Comparison of ENCODE assay signal across 9 cellular contexts in the genomic region with DNA sequence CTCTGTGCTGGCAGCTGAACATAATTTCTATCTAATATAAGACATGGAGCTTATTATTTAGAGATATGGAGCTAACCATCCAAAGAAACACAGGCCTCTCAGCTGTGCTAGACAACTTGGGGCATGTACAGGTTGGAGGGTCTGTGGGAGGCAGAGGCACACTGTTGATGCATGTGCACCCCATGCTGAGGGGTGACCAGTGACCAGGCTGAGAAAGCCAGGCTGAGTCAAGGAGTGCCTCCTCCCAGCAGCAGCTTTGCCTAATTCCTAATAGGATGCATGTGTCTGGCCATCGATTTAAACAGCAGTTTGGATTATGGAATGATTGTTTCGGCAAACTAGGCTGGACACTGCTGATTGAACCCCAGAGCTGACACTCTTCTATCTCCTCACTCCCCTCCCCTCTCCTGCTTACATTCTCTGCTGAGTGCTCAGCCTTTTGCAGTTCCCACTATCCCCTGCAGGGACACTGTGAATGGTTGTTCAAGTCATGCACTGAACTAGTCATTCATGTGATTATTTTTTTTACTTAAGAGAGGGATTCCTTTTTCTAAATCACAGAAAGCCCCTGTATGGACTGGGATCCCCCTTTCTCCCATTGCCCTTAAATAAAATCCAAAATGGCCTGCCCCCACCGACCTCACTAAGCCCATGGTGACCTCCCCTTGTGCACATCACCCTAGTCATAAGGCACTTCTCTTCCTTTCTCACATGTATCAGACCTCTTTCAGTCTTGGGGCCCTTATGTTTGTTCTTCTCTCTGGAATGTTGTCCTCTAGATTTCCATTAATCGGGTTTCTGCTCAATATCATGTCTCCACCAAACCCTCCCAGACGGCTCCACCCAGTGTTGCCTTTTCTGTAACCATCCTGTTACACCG.
DNase-seq lines count a peak whose midpoint lies in the region; ATAC-seq and TF ChIP-seq lines count a peak whose summit lies in the region.
"Had no signal": no experiment of that assay in that cellular context is flagged by ENCODE, and none has a peak within 500 bp of the region (broad histone marks: within the 10 kb centered on the region; RNA-seq: fewer than 3 reads in every experiment).

No MANE protein-coding gene starts in this region.

- no peaks in the 10 kb centered on the region for H3K9me3 Mint-ChIP-seq in GM23338
- H3K9me3 Mint-ChIP-seq: stimulated activated naive CD8-positive, alpha-beta T cell treated with anti-CD3 and anti-CD28 coated beads, Interleukin-15, Interleukin-2, amounts not matched to agents 100 ng/mL and 50 ng/mL, for 24 hours had no signal

- H3K36me3 ChIP-seq in GM23338 (ENCODE audit: insufficient read depth) (no peaks in the 10 kb centered on the region), WERI-Rb-1 (no peaks in the 10 kb centered on the region)

- no peaks in the 10 kb centered on the region for H3K36me3 Mint-ChIP-seq in GM23338 (ENCODE audit: low read depth)

- H3K4me2 ChIP-seq in GM23338, result no peak overlapping the region

- H2AFZ ChIP-seq in GM23338, result peak overlapping the region; percentile 56; the same call in 1 of the 2 replicates

- H3K9me3 ChIP-seq in WERI-Rb-1 (ENCODE audit: severe bottlenecking), result no peaks in the 10 kb centered on the region

- no peaks in the 10 kb centered on the region; the same call in 1 of the 2 replicates for H3K4me1 ChIP-seq in GM23338 (ENCODE audit: insufficient read depth)

- peaks cover 8% of the 10 kb centered on the region; the same call in 2 of the 3 replicates for H3K4me1 Mint-ChIP-seq in GM23338

- H3K9me2 ChIP-seq in GM23338 (ENCODE audit: insufficient read depth), result no peaks in the 10 kb centered on the region

- H3K27me3 ChIP-seq in GM23338 (ENCODE audit: insufficient read depth) (no peaks in the 10 kb centered on the region), WERI-Rb-1 (ENCODE audit: insufficient read depth, low read depth, severe bottlenecking) (no peaks in the 10 kb centered on the region)

- TF ChIP-seq CTCF in GM23338 (conservative IDR thresholded peaks at IDR 0.05; ENCODE audit: low read depth in 2 of 2) (peak; percentile 43 to 62), WERI-Rb-1 (IDR thresholded peaks at IDR 0.05; ENCODE audit: low read depth, low read length) (peak; percentile 69)

- H3K4me3 Mint-ChIP-seq in GM23338, result no peak overlapping the region; the same call in 2 of the 3 replicates
- H3K4me3 Mint-ChIP-seq: stimulated activated naive CD8-positive, alpha-beta T cell treated with anti-CD3 and anti-CD28 coated beads, Interleukin-15, Interleukin-2, amounts not matched to agents 100 ng/mL and 50 ng/mL, for 24 hours had no signal

- no peaks in the 10 kb centered on the region for H3F3A ChIP-seq in GM23338 (replicated peaks; ENCODE audit: low read depth)

- ATAC-seq in GM23338 (peak; percentile 97), GM19328 (IDR thresholded peaks at IDR 0.05; ENCODE audit: unreplicated experiment) (no peak)
- peak; percentile 59 for ATAC-seq in stimulated activated naive CD8-positive, alpha-beta T cell treated with anti-CD3 and anti-CD28 coated beads, Interleukin-15, Interleukin-2, amounts not matched to agents 100 U/mL and 50 U/mL, for 24 hours

- DNase-seq in DMS114 treated with DMSO at 0.1 percent for 48 hours (lab: John Stamatoyannopoulos, UW; ENCODE audit: unreplicated experiment) (peak; percentile 1), GM23338 (ENCODE audit: low spot score) (peak; percentile 71), WERI-Rb-1 (peak; percentile 70), foreskin melanocyte (peak; percentile 51), occipital lobe (lab: John Stamatoyannopoulos, UW) (no peak)
- peak; percentile 29 for DNase-seq in stimulated activated naive CD8-positive, alpha-beta T cell treated with anti-CD3 and anti-CD28 coated beads, Interleukin-15, Interleukin-2, amounts not matched to agents 100 U/mL and 50 U/mL, for 24 hours
- DNase-seq in activated CD4-positive, CD25-positive, alpha-beta regulatory T cell (lab: John Stamatoyannopoulos, UW), result no peak

- peaks cover 1% of the 10 kb centered on the region for H3K27me3 Mint-ChIP-seq in GM23338 (ENCODE audit: insufficient read depth, low read depth, poor library complexity)
- H3K27me3 Mint-ChIP-seq: stimulated activated naive CD8-positive, alpha-beta T cell treated with anti-CD3 and anti-CD28 coated beads, Interleukin-15, Interleukin-2, amounts not matched to agents 100 ng/mL and 50 ng/mL, for 24 hours had no signal

- H3K4me3 ChIP-seq in GM23338, result no peak overlapping the region
- no peak overlapping the region for H3K4me3 ChIP-seq in WERI-Rb-1 (ENCODE audit: low read depth, low read length)

- no peaks in the 10 kb centered on the region for H4K20me1 ChIP-seq in GM23338 (replicated peaks; ENCODE audit: insufficient read depth)

- no peaks in the 10 kb centered on the region for H3K79me2 ChIP-seq in GM23338 (replicated peaks; ENCODE audit: insufficient read depth)

- no peak overlapping the region; the same call in 1 of the 2 replicates for H3K27ac Mint-ChIP-seq in GM23338
- H3K27ac Mint-ChIP-seq: stimulated activated naive CD8-positive, alpha-beta T cell treated with anti-CD3 and anti-CD28 coated beads, Interleukin-15, Interleukin-2, amounts not matched to agents 100 ng/mL and 50 ng/mL, for 24 hours had no signal

- H3K27ac ChIP-seq in GM23338 (ENCODE audit: low read depth) (no peak overlapping the region), WERI-Rb-1 (no peak overlapping the region)

TF ChIP-seq in GM23338, 12 proteins besides CTCF, POLR2A, EP300 and RAD21 (continues in another document):
- TF ChIP-seq ZNF114 (CRISPR knock-in tag; IDR thresholded peaks at IDR 0.05), result no peak
- TF ChIP-seq, protein P1, sequence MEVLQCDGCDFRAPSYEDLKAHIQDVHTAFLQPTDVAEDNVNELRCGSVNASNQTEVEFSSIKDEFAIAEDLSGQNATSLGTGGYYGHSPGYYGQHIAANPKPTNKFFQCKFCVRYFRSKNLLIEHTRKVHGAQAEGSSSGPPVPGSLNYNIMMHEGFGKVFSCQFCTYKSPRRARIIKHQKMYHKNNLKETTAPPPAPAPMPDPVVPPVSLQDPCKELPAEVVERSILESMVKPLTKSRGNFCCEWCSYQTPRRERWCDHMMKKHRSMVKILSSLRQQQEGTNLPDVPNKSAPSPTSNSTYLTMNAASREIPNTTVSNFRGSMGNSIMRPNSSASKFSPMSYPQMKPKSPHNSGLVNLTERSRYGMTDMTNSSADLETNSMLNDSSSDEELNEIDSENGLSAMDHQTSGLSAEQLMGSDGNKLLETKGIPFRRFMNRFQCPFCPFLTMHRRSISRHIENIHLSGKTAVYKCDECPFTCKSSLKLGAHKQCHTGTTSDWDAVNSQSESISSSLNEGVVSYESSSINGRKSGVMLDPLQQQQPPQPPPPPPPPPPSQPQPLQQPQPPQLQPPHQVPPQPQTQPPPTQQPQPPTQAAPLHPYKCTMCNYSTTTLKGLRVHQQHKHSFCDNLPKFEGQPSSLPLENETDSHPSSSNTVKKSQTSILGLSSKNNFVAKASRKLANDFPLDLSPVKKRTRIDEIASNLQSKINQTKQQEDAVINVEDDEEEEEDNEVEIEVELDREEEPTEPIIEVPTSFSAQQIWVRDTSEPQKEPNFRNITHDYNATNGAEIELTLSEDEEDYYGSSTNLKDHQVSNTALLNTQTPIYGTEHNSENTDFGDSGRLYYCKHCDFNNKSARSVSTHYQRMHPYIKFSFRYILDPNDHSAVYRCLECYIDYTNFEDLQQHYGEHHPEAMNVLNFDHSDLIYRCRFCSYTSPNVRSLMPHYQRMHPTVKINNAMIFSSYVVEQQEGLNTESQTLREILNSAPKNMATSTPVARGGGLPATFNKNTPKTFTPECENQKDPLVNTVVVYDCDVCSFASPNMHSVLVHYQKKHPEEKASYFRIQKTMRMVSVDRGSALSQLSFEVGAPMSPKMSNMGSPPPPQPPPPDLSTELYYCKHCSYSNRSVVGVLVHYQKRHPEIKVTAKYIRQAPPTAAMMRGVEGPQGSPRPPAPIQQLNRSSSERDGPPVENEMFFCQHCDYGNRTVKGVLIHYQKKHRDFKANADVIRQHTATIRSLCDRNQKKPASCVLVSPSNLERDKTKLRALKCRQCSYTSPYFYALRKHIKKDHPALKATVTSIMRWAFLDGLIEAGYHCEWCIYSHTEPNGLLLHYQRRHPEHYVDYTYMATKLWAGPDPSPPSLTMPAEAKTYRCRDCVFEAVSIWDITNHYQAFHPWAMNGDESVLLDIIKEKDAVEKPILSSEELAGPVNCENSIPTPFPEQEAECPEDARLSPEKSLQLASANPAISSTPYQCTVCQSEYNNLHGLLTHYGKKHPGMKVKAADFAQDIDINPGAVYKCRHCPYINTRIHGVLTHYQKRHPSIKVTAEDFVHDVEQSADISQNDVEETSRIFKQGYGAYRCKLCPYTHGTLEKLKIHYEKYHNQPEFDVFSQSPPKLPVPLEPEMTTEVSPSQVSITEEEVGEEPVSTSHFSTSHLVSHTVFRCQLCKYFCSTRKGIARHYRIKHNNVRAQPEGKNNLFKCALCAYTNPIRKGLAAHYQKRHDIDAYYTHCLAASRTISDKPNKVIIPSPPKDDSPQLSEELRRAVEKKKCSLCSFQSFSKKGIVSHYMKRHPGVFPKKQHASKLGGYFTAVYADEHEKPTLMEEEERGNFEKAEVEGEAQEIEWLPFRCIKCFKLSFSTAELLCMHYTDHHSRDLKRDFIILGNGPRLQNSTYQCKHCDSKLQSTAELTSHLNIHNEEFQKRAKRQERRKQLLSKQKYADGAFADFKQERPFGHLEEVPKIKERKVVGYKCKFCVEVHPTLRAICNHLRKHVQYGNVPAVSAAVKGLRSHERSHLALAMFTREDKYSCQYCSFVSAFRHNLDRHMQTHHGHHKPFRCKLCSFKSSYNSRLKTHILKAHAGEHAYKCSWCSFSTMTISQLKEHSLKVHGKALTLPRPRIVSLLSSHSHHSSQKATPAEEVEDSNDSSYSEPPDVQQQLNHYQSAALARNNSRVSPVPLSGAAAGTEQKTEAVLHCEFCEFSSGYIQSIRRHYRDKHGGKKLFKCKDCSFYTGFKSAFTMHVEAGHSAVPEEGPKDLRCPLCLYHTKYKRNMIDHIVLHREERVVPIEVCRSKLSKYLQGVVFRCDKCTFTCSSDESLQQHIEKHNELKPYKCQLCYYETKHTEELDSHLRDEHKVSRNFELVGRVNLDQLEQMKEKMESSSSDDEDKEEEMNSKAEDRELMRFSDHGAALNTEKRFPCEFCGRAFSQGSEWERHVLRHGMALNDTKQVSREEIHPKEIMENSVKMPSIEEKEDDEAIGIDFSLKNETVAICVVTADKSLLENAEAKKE (CRISPR knock-in tag; IDR thresholded peaks at IDR 0.05), result no peak

Comparison
In these comparisons a context has a peak if more than half of its experiments do, and no peak if none do; other contexts are left out.
1. DNase-seq: peak in DMS114 treated with DMSO at 0.1 percent for 48 hours (single experiment), GM23338 (single experiment), WERI-Rb-1 (single experiment), foreskin melanocyte (single experiment) and stimulated activated naive CD8-positive, alpha-beta T cell treated with anti-CD3 and anti-CD28 coated beads, Interleukin-15, Interleukin-2, amounts not matched to agents 100 U/mL and 50 U/mL, for 24 hours (single experiment); none in occipital lobe (single experiment) and activated CD4-positive, CD25-positive, alpha-beta regulatory T cell (0 of 4).